ENCODE assay signal across 10 cellular contexts in genomic region chr6:113809818-113810217, GRCh38. TPM values are rescaled to one million over a fixed set of nuclear protein-coding genes. Genes with fewer than 3 reads are reported as not detected.
DNase-seq lines count a peak whose midpoint lies in the region; ATAC-seq and TF ChIP-seq lines count a peak whose summit lies in the region.
"Had no signal": no experiment of that assay in that cellular context is flagged by ENCODE, and none has a peak within 500 bp of the region (broad histone marks: within the 10 kb centered on the region; RNA-seq: fewer than 3 reads in every experiment).

No MANE protein-coding gene starts in this region.

- no peak overlapping the region for H3K4me3 ChIP-seq in uterus

- intact Hi-C loops in uterus (cut with DNase I; ENCODE audit: low total_unique reads): no loop called here

- TF ChIP-seq CTCF in uterus (IDR thresholded peaks at IDR 0.05): no peak

- H3K27ac ChIP-seq in uterus: no peak overlapping the region

- DNase-seq in activated T-cell treated with anti-CD3 and anti-CD28 coated beads, Interleukin-2, amount 50 U/mL, for 72 hours: no peak
- DNase-seq in activated T-cell treated with anti-CD3 and anti-CD28 coated beads, Interleukin-2, amount 50 U/mL, for 24 hours: no peak
- DNase-seq in NOMO-1 treated with DMSO at 0.1 percent for 48 hours (lab: John Stamatoyannopoulos, UW; ENCODE audit: unreplicated experiment): peak; percentile 97
- DNase-seq in uterus: no peak
- no peak for DNase-seq in T-helper 1 cell
- no peak for DNase-seq in stimulated activated CD4-positive, alpha-beta T cell treated with anti-CD3 and anti-CD28 coated beads, Interleukin-2, amount 100 ng/mL, for 48 hours
- DNase-seq: SK-N-SH had no signal

- H3K4me1 Mint-ChIP-seq in activated T-cell treated with anti-CD3 and anti-CD28 coated beads, Interleukin-2, amount 50 U/mL, for 72 hours (ENCODE audit: low read depth): peaks cover 16% of the 10 kb centered on the region
- H3K4me1 Mint-ChIP-seq in activated T-cell treated with anti-CD3 and anti-CD28 coated beads, Interleukin-2, amount 50 U/mL, for 24 hours (ENCODE audit: low read depth): peaks cover 9% of the 10 kb centered on the region
- H3K4me1 Mint-ChIP-seq in stimulated activated memory B cell treated with anti-CD40 and anti-IgM and Interleukin-4, amounts not matched to agents 10 μg/mL and 1 μg/mL and 100 μg/mL, for 72 hours: peaks cover 57% of the 10 kb centered on the region

- no peaks in the 10 kb centered on the region for H3K4me1 ChIP-seq in uterus

- no peaks in the 10 kb centered on the region for H3K36me3 Mint-ChIP-seq in activated T-cell treated with anti-CD3 and anti-CD28 coated beads, Interleukin-2, amount 50 U/mL, for 72 hours (ENCODE audit: insufficient read depth in 2 of 2)
- H3K36me3 Mint-ChIP-seq in activated T-cell treated with anti-CD3 and anti-CD28 coated beads, Interleukin-2, amount 50 U/mL, for 24 hours (ENCODE audit: low read depth): no peaks in the 10 kb centered on the region
- H3K36me3 Mint-ChIP-seq in stimulated activated memory B cell treated with anti-CD40 and anti-IgM and Interleukin-4, amounts not matched to agents 10 μg/mL and 1 μg/mL and 100 μg/mL, for 72 hours: no peaks in the 10 kb centered on the region
- H3K36me3 Mint-ChIP-seq: activated naive CD8-positive, alpha-beta T cell had no signal

- H3K4me3 Mint-ChIP-seq in activated T-cell treated with anti-CD3 and anti-CD28 coated beads, Interleukin-2, amount 50 U/mL, for 72 hours: no peak overlapping the region
- no peak overlapping the region for H3K4me3 Mint-ChIP-seq in activated T-cell treated with anti-CD3 and anti-CD28 coated beads, Interleukin-2, amount 50 U/mL, for 24 hours
- H3K4me3 Mint-ChIP-seq in stimulated activated memory B cell treated with anti-CD40 and anti-IgM and Interleukin-4, amounts not matched to agents 10 μg/mL and 1 μg/mL and 100 μg/mL, for 72 hours: peak overlapping the region; percentile 1
- H3K4me3 Mint-ChIP-seq: activated naive CD8-positive, alpha-beta T cell had no signal

- H3K27ac Mint-ChIP-seq in activated T-cell treated with anti-CD3 and anti-CD28 coated beads, Interleukin-2, amount 50 U/mL, for 72 hours: no peak overlapping the region
- H3K27ac Mint-ChIP-seq in activated T-cell treated with anti-CD3 and anti-CD28 coated beads, Interleukin-2, amount 50 U/mL, for 24 hours: no peak overlapping the region
- H3K27ac Mint-ChIP-seq in stimulated activated memory B cell treated with anti-CD40 and anti-IgM and Interleukin-4, amounts not matched to agents 10 μg/mL and 1 μg/mL and 100 μg/mL, for 72 hours: peak overlapping the region; percentile 10
- H3K27ac Mint-ChIP-seq: activated naive CD8-positive, alpha-beta T cell had no signal

- no peaks in the 10 kb centered on the region for H3K36me3 ChIP-seq in uterus

- no peaks in the 10 kb centered on the region for H3K9me3 ChIP-seq in uterus
- H3K9me3 ChIP-seq: SK-N-SH had no signal

- no peaks in the 10 kb centered on the region for H3K9me3 Mint-ChIP-seq in activated T-cell treated with anti-CD3 and anti-CD28 coated beads, Interleukin-2, amount 50 U/mL, for 72 hours
- H3K9me3 Mint-ChIP-seq in activated T-cell treated with anti-CD3 and anti-CD28 coated beads, Interleukin-2, amount 50 U/mL, for 24 hours: no peaks in the 10 kb centered on the region
- no peaks in the 10 kb centered on the region for H3K9me3 Mint-ChIP-seq in stimulated activated memory B cell treated with anti-CD40 and anti-IgM and Interleukin-4, amounts not matched to agents 10 μg/mL and 1 μg/mL and 100 μg/mL, for 72 hours

- TF ChIP-seq POLR2A in uterus (IDR thresholded peaks at IDR 0.05): no peak

- no peaks in the 10 kb centered on the region for H3K27me3 ChIP-seq in uterus

- peak; percentile 27 to 51 for ATAC-seq in activated T-cell treated with anti-CD3 and anti-CD28 coated beads, Interleukin-2, amount 50 U/mL, for 72 hours (replicated peaks in 1 of 2)
- peak; percentile 61 for ATAC-seq in HG02943 (IDR thresholded peaks at IDR 0.05; ENCODE audit: low read depth, unreplicated experiment)
- ATAC-seq in stimulated activated memory B cell treated with anti-CD40 and anti-IgM and Interleukin-4, amounts not matched to agents 10 μg/mL and 1 μg/mL and 100 μg/mL, for 72 hours: peak; percentile 96

- peaks cover 18% of the 10 kb centered on the region for H3K27me3 Mint-ChIP-seq in activated T-cell treated with anti-CD3 and anti-CD28 coated beads, Interleukin-2, amount 50 U/mL, for 72 hours (ENCODE audit: low read depth)
- no peaks in the 10 kb centered on the region for H3K27me3 Mint-ChIP-seq in activated T-cell treated with anti-CD3 and anti-CD28 coated beads, Interleukin-2, amount 50 U/mL, for 24 hours
- no peaks in the 10 kb centered on the region for H3K27me3 Mint-ChIP-seq in stimulated activated memory B cell treated with anti-CD40 and anti-IgM and Interleukin-4, amounts not matched to agents 10 μg/mL and 1 μg/mL and 100 μg/mL, for 72 hours

RNA-seq across cellular contexts. Expression of gene MARCKS, which starts 47.3 kb away (rescaled TPM):
- 1 to 10 TPM; 1.1 to 1.7 TPM for total RNA-seq in activated T-cell treated with anti-CD3 and anti-CD28 coated beads, Interleukin-2, amount 50 U/mL, for 72 hours
- total RNA-seq in uterus: 100 to 1,000 TPM in 1 of 4 donors, 10 to 100 TPM in 3; 14.9 to 140 (median 42.6) TPM

Comparison
In these comparisons a context has a peak if more than half of its experiments do, and no peak if none do; other contexts are left out.
1. ATAC-seq: peak in every context shown above with its lines; median percentile 96 in stimulated activated memory B cell treated with anti-CD40 and anti-IgM and Interleukin-4, amounts not matched to agents 10 μg/mL and 1 μg/mL and 100 μg/mL, for 72 hours; 61 in HG02943; 39 in activated T-cell treated with anti-CD3 and anti-CD28 coated beads, Interleukin-2, amount 50 U/mL, for 72 hours.
2. RNA of gene MARCKS, which starts 47.3 kb away (total RNA-seq): 14.9 to 140 TPM in uterus; 1.1 to 1.7 TPM in activated T-cell treated with anti-CD3 and anti-CD28 coated beads, Interleukin-2, amount 50 U/mL, for 72 hours; every median in the first group is over 4 times any median in the second.